ENCODE assay signal across 12 cellular contexts in the genomic region with DNA sequence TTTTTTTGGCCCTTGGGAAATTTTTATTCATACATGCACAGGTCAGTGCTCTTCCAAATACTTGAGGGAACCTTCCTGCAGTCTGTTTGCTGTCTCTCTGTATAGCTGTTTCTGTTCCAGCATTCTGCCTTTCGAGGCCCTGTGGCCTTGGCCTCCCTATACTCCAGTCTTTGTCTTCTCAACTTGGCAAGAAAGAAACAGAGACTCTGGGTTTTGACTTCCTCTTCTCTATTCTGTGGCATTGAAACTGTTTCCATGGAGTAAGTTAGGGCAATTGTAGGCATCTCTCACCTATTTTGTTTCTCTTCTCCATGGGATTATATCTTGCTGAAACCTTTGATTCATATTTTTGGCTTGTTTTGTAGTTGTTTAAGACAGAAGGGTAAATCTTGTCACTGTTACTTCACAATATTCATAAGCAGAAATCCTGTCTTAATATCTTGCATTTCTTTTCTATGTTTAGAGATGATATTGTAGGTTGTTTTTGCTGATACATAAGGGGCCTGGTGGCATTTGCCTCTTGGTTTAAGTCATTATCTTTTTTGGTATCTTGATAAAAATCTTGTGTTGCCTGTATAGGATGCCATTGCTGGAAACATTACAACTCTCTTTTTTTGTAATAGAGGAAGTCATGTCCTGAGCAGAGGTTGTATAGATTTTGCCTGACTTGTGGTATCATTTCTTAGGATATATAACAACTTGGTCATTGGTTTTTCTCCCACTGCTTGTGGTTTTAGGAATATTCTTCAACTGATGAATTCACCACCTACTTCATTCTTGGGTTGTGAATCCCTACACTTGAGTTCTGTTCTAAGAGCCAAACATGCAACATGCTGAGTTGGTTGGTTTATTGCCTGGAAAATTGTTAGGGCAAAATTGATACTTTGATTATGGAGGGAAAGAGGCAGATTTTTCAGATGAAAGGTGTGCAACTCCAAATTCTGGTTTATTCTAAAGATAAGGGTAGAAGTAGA.
A peak's percentile ranks its signal among the peaks of the same experiment; 100 is the strongest.
DNase-seq lines count a peak whose midpoint lies in the region; ATAC-seq, FAIRE-seq and TF ChIP-seq lines count a peak whose summit lies in the region.
"Had no signal": no experiment of that assay in that cellular context is flagged by ENCODE, and none has a peak within 500 bp of the region (broad histone marks: within the 10 kb centered on the region; RNA-seq: fewer than 3 reads in every experiment).

No MANE protein-coding gene starts in this region.

- peaks cover 33% of the 10 kb centered on the region for H3K9me3 ChIP-seq in MG63
- H3K9me3 ChIP-seq in effector memory CD4-positive, alpha-beta T cell (ENCODE audit: control insufficient read depth, low read length): no peaks in the 10 kb centered on the region
- H3K9me3 ChIP-seq: sigmoid colon had no signal

- H3K27ac ChIP-seq in effector memory CD4-positive, alpha-beta T cell (ENCODE audit: insufficient read depth, low read length, poor library complexity, severe bottlenecking): no peak overlapping the region
- H3K27ac ChIP-seq: sigmoid colon had no signal

- H3K4me1 ChIP-seq in effector memory CD4-positive, alpha-beta T cell (ENCODE audit: control insufficient read depth, insufficient read depth, low read length, poor library complexity, severe bottlenecking): no peaks in the 10 kb centered on the region

- H3K4me3 ChIP-seq in MG63 (no peak overlapping the region), bronchial epithelial cell (ENCODE audit: low read depth, low read length) (no peak overlapping the region)
- H3K4me3 ChIP-seq in effector memory CD4-positive, alpha-beta T cell (ENCODE audit: insufficient read depth, low read depth, low read length, poor library complexity, severe bottlenecking): no peak overlapping the region
- H3K4me3 ChIP-seq: sigmoid colon had no signal

- H3K36me3 ChIP-seq in MG63: peaks cover 72% of the 10 kb centered on the region
- no peaks in the 10 kb centered on the region for H3K36me3 ChIP-seq in bronchial epithelial cell (ENCODE audit: control insufficient read depth, insufficient read depth, low read length)
- H3K36me3 ChIP-seq in effector memory CD4-positive, alpha-beta T cell (ENCODE audit: control insufficient read depth, insufficient read depth, low read length): peaks cover 12% of the 10 kb centered on the region

- TF ChIP-seq CTCF in bronchial epithelial cell (IDR thresholded peaks at IDR 0.05; ENCODE audit: insufficient read depth, low read length, severe bottlenecking): no peak

- ATAC-seq in sciatic nerve (no peak), GM18861 (IDR thresholded peaks at IDR 0.05; ENCODE audit: unreplicated experiment) (no peak)

- intact Hi-C loops in sciatic nerve (cut with DNase I): no loop called here

- FAIRE-seq in bronchial epithelial cell (lab: Jason Lieb, UNC): no peak

- DNase-seq in EH (ENCODE audit: low read depth) (peak; percentile 81), MG63 (peak; percentile 20), bronchial epithelial cell (ENCODE audit: low read depth) (peak; percentile 74), non-pigmented ciliary epithelial cell (ENCODE audit: low read depth) (peak; percentile 76), sciatic nerve (ENCODE audit: low spot score) (no peak)
- no peak for DNase-seq in stimulated activated CD4-positive, alpha-beta T cell treated with anti-CD3 and anti-CD28 coated beads, Interleukin-1b, Interleukin-23, amount 100 ng/mL, for 48 hours
- no peak for DNase-seq in effector memory CD4-positive, alpha-beta T cell
- DNase-seq: activated gamma-delta T cell treated with Interleukin-2 at 50 U/mL for 16 hours, cortex of kidney, Right ventricle myocardium superior, sigmoid colon had no signal

- no peaks in the 10 kb centered on the region for H3K27me3 ChIP-seq in MG63
- no peaks in the 10 kb centered on the region for H3K27me3 ChIP-seq in bronchial epithelial cell (ENCODE audit: control insufficient read depth, insufficient read depth, low read length)
- no peaks in the 10 kb centered on the region for H3K27me3 ChIP-seq in effector memory CD4-positive, alpha-beta T cell (replicated peaks; ENCODE audit: control insufficient read depth, insufficient read depth, low read length, poor library complexity, severe bottlenecking)
- H3K27me3 ChIP-seq: sigmoid colon had no signal

Comparison
In these comparisons a context has a peak if more than half of its experiments do, and no peak if none do; other contexts are left out.
1. DNase-seq: peak in EH (single experiment), MG63 (single experiment), bronchial epithelial cell (single experiment) and non-pigmented ciliary epithelial cell (single experiment); none in stimulated activated CD4-positive, alpha-beta T cell treated with anti-CD3 and anti-CD28 coated beads, Interleukin-1b, Interleukin-23, amount 100 ng/mL, for 48 hours (single experiment), effector memory CD4-positive, alpha-beta T cell (0 of 3) and sciatic nerve (single experiment).